Comparison of ENCODE assay signal across 20 cellular contexts in genomic region chr2:166881177-166881576, GRCh38. TPM values are rescaled to one million over a fixed set of nuclear protein-coding genes. Genes with fewer than 3 reads are reported as not detected.
DNase-seq lines count a peak whose midpoint lies in the region; ATAC-seq and TF ChIP-seq lines count a peak whose summit lies in the region.
"Had no signal": no experiment of that assay in that cellular context is flagged by ENCODE, and none has a peak within 500 bp of the region (broad histone marks: within the 10 kb centered on the region; RNA-seq: fewer than 3 reads in every experiment).

No MANE protein-coding gene starts in this region.

- H3K4me3 ChIP-seq in IMR-90 (ENCODE audit: insufficient read depth, low read depth, low read length) (no peak overlapping the region), astrocyte of the spinal cord (ENCODE audit: low read depth, low read length) (no peak overlapping the region), fibroblast of lung (replicated peaks in 1 of 4; ENCODE audit: control extremely low read depth in 1 of 4, insufficient read depth in 1 of 4, low read depth in 3 of 4, low read length in 4 of 4) (no peak overlapping the region), mesenchymal stem cell (ENCODE audit: insufficient read depth in 1 of 2, low read depth in 1 of 2, low read length in 2 of 2) (no peak overlapping the region)
- H3K4me3 ChIP-seq: GM23248, HAP-1 had no signal

- H3K27me3 ChIP-seq in IMR-90 (ENCODE audit: control insufficient read depth, insufficient read depth, low read length) (no peaks in the 10 kb centered on the region), fibroblast of lung (ENCODE audit: control insufficient read depth, insufficient read depth, low read length) (no peaks in the 10 kb centered on the region), mesenchymal stem cell (ENCODE audit: control insufficient read depth in 1 of 2, insufficient read depth in 1 of 2, low read length in 2 of 2) (no peaks in the 10 kb centered on the region)

- H2BK5ac ChIP-seq in IMR-90 (ENCODE audit: low read depth, low read length, poor library complexity, severe bottlenecking) (peak overlapping the region; percentile 92), mesenchymal stem cell (ENCODE audit: low read depth, low read length, poor library complexity, severe bottlenecking) (no peak overlapping the region)

- no peaks in the 10 kb centered on the region for H3K9me3 Mint-ChIP-seq in mesothelial cell of epicardium
- H3K9me3 Mint-ChIP-seq: CD4-positive, alpha-beta T cell had no signal

- H3K4me2 ChIP-seq in IMR-90 (ENCODE audit: low read depth, low read length) (peak overlapping the region; percentile 54; the same call in 1 of the 2 replicates), fibroblast of lung (ENCODE audit: extremely low read depth, insufficient read depth, low read length) (peak overlapping the region; percentile 8), mesenchymal stem cell (ENCODE audit: low read length, poor library complexity, severe bottlenecking) (no peak overlapping the region)

- H3K4me3 Mint-ChIP-seq in mesothelial cell of epicardium, result no peak overlapping the region
- H3K4me3 Mint-ChIP-seq: CD4-positive, alpha-beta T cell had no signal

- peak overlapping the region; percentile 51; the same call in 1 of the 2 replicates for H2BK120ac ChIP-seq in IMR-90 (ENCODE audit: low read depth, low read length)
- no peak overlapping the region for H2BK120ac ChIP-seq in mesenchymal stem cell (ENCODE audit: low read depth, low read length)

- TF ChIP-seq CTCF in IMR-90 (conservative IDR thresholded peaks at IDR 0.05; ENCODE audit: low read depth, low read length) (no peak), astrocyte of the spinal cord (IDR thresholded peaks at IDR 0.05; ENCODE audit: low read depth, low read length) (no peak), fibroblast of lung (conservative IDR thresholded peaks at IDR 0.05 in 1 of 2, IDR thresholded peaks at IDR 0.05 in 1 of 2; ENCODE audit: low read depth in 1 of 2, low read length in 2 of 2) (no peak), mesothelial cell of epicardium (IDR thresholded peaks at IDR 0.05; ENCODE audit: unreplicated experiment) (no peak)

- in situ Hi-C loops in IMR-90 (cut with MboI; ENCODE audit: low sequenced_read_pairs), result no loop called here
- in situ Hi-C loops in astrocyte of the spinal cord (cut with HindIII; ENCODE audit: low sequenced_read_pairs), result no loop called here

- H3K79me2 ChIP-seq in fibroblast of lung (ENCODE audit: control insufficient read depth, insufficient read depth, low read length), result no peaks in the 10 kb centered on the region

- no TSS peak for BruUV-seq in IMR-90 (replicated peaks; lab: Mats Ljungman, UMichigan)

- ATAC-seq in IMR-90 (ENCODE audit: low read depth) (peak; percentile 77), HG02970 (IDR thresholded peaks at IDR 0.05; ENCODE audit: low FRiP score, unreplicated experiment) (no peak)

- no peaks in the 10 kb centered on the region for H3K27me3 Mint-ChIP-seq in mesothelial cell of epicardium (ENCODE audit: low read depth)
- H3K27me3 Mint-ChIP-seq: CD4-positive, alpha-beta T cell had no signal

- dilution Hi-C loops in IMR-90 (cut with HindIII; ENCODE audit: low sequenced_read_pairs, unreplicated experiment), result no loop called here

- H2AK5ac ChIP-seq in IMR-90 (ENCODE audit: low read depth, low read length), result no peak overlapping the region
- no peak overlapping the region for H2AK5ac ChIP-seq in mesenchymal stem cell (ENCODE audit: low read length, severe bottlenecking)

- H3K4me1 Mint-ChIP-seq in mesothelial cell of epicardium, result peaks cover 2% of the 10 kb centered on the region

- POLR2A ChIA-PET in IMR-90 (lab: Charles Lee; ENCODE audit: unreplicated experiment), result no interaction called here

- TF ChIP-seq RAD21 in IMR-90 (IDR thresholded peaks at IDR 0.05; ENCODE audit: low read length), result no peak

- H3K27ac ChIP-seq in IMR-90 (ENCODE audit: insufficient read depth, low read length) (peak overlapping the region; percentile 73; the same call in 1 of the 2 replicates), fibroblast of lung (ENCODE audit: insufficient read depth, low read length) (no peak overlapping the region), mesenchymal stem cell (ENCODE audit: low read length, poor library complexity, severe bottlenecking) (no peak overlapping the region)
- H3K27ac ChIP-seq: C4-2B, GM23248 had no signal

- H3K9ac ChIP-seq in IMR-90 (ENCODE audit: low read depth, low read length), result no peak overlapping the region
- H3K9ac ChIP-seq in fibroblast of lung (ENCODE audit: insufficient read depth, low read length), result no peak overlapping the region
- no peak overlapping the region for H3K9ac ChIP-seq in mesenchymal stem cell (ENCODE audit: low read length)
- H3K9ac ChIP-seq: GM23248 had no signal

- no peaks in the 10 kb centered on the region; the same call in 1 of the 2 replicates for H3K4me1 ChIP-seq in IMR-90 (ENCODE audit: control insufficient read depth, insufficient read depth, low read length)
- no peaks in the 10 kb centered on the region for H3K4me1 ChIP-seq in fibroblast of lung (ENCODE audit: control insufficient read depth, extremely low read depth, insufficient read depth, low read length)
- H3K4me1 ChIP-seq in mesenchymal stem cell (ENCODE audit: control insufficient read depth, insufficient read depth, low read depth, low read length), result no peaks in the 10 kb centered on the region
- H3K4me1 ChIP-seq: Caco-2, HAP-1 had no signal

- H3K36me3 ChIP-seq in IMR-90 (ENCODE audit: control insufficient read depth, insufficient read depth, low read length) (no peaks in the 10 kb centered on the region), fibroblast of lung (ENCODE audit: control insufficient read depth, insufficient read depth, low read length) (no peaks in the 10 kb centered on the region), mesenchymal stem cell (ENCODE audit: control insufficient read depth in 1 of 2, insufficient read depth in 2 of 2, low read depth in 1 of 2, low read length in 2 of 2) (no peaks in the 10 kb centered on the region)
- H3K36me3 ChIP-seq: HAP-1 had no signal

- no peak overlapping the region for H3K27ac Mint-ChIP-seq in mesothelial cell of epicardium
- H3K27ac Mint-ChIP-seq: CD4-positive, alpha-beta T cell had no signal

- peak overlapping the region; percentile 29; the same call in 1 of the 2 replicates for H4K5ac ChIP-seq in IMR-90 (ENCODE audit: low read depth, low read length)

- H2BK20ac ChIP-seq in IMR-90 (ENCODE audit: low read depth, low read length), result 0 out of 2 replicates have a peak overlapping the region, but pooled peaks have one; percentile 39

- H3K23ac ChIP-seq in IMR-90 (ENCODE audit: low read depth, low read length) (0 out of 2 replicates have a peak overlapping the region, but pooled peaks have one; percentile 64), mesenchymal stem cell (ENCODE audit: low read length in 2 of 2) (no peak overlapping the region)

- TF ChIP-seq POLR2A in IMR-90 (IDR thresholded peaks at IDR 0.05; ENCODE audit: low read depth, low read length), result no peak

- H3K4ac ChIP-seq in IMR-90 (ENCODE audit: low read depth, low read length) (peak overlapping the region; percentile 41; the same call in 1 of the 2 replicates), mesenchymal stem cell (ENCODE audit: low read depth in 1 of 2, low read length in 2 of 2) (no peak overlapping the region)

- intact Hi-C loops in IMR-90 (cut with micrococcal nuclease), result no loop called here

- H3K18ac ChIP-seq in IMR-90 (ENCODE audit: low read depth, low read length), result peak overlapping the region; percentile 12; the same call in 1 of the 2 replicates
- H3K18ac ChIP-seq in mesenchymal stem cell (ENCODE audit: low read depth in 1 of 2, low read length in 2 of 2), result no peak overlapping the region

- CTCF ChIA-PET in IMR-90 (lab: Yijun Ruan, JAX), result interaction anchor here (0.5 to 1.1 kb wide), 3 partner anchors 14 to 342 kb away, joined by 3 to 5 read pairs (median 3); no protein-coding TSS in a partner anchor

- H3K14ac ChIP-seq in IMR-90 (replicated peaks; ENCODE audit: low read depth, low read length), result no peak overlapping the region
- no peak overlapping the region for H3K14ac ChIP-seq in mesenchymal stem cell (ENCODE audit: low read length in 2 of 2)

- H4K20me1 ChIP-seq in IMR-90 (ENCODE audit: insufficient read depth, low read length), result no peaks in the 10 kb centered on the region
- no peaks in the 10 kb centered on the region for H4K20me1 ChIP-seq in fibroblast of lung (ENCODE audit: control insufficient read depth, extremely low read depth, insufficient read depth, low read length)

- no peaks in the 10 kb centered on the region for H3K79me1 ChIP-seq in IMR-90 (ENCODE audit: low read depth in 1 of 2, low read length in 2 of 2)
- H3K79me1 ChIP-seq in mesenchymal stem cell (replicated peaks; ENCODE audit: low read length, poor library complexity, severe bottlenecking), result no peaks in the 10 kb centered on the region

- H3K9me3 ChIP-seq in IMR-90 (ENCODE audit: control insufficient read depth, insufficient read depth, low read length), result no peaks in the 10 kb centered on the region
- no peaks in the 10 kb centered on the region for H3K9me3 ChIP-seq in fibroblast of lung (ENCODE audit: control insufficient read depth, insufficient read depth, low read depth, low read length)
- H3K9me3 ChIP-seq in mesenchymal stem cell (ENCODE audit: control insufficient read depth, low read length), result no peaks in the 10 kb centered on the region
- H3K9me3 ChIP-seq: Caco-2, HAP-1 had no signal

- no peaks in the 10 kb centered on the region for H3K9me1 ChIP-seq in IMR-90 (ENCODE audit: insufficient read depth, low read length)

- H2BK12ac ChIP-seq in mesenchymal stem cell (ENCODE audit: low read length in 2 of 2), result no peak overlapping the region

- DNase-seq in IMR-90, result peak; percentile 76
- DNase-seq in astrocyte of the spinal cord (ENCODE audit: low read depth, low spot score), result peak; percentile 10
- DNase-seq in fibroblast of lung (ENCODE audit: low read depth in 2 of 2), result peak; percentile 28 to 42
- DNase-seq in mesenchymal stem cell, result peak; percentile 18
- no peak for DNase-seq in NCI-H2171 (lab: John Stamatoyannopoulos, UW)
- DNase-seq in mesothelial cell of epicardium (ENCODE audit: low spot score in 2 of 2, unreplicated experiment in 2 of 2), result no peak
- DNase-seq: AML-193; Caco-2; CD4-positive, alpha-beta T cell; DMS153; DMS79; GDM1; GM23248 had no signal

- H4K8ac ChIP-seq in IMR-90 (ENCODE audit: low read depth in 2 of 2, low read length in 2 of 2) (peak overlapping the region in 1 of 2 experiments; percentile 81; a peak in 2 of 4 replicates), mesenchymal stem cell (ENCODE audit: low read length) (no peak overlapping the region)

- H3K36me3 Mint-ChIP-seq in mesothelial cell of epicardium, result no peaks in the 10 kb centered on the region

- H2AK9ac ChIP-seq in IMR-90 (replicated peaks; ENCODE audit: low read depth, low read length, poor library complexity), result no peak overlapping the region

- H2BK15ac ChIP-seq in IMR-90 (ENCODE audit: low read depth, low read length), result no peak overlapping the region
- H2BK15ac ChIP-seq in mesenchymal stem cell (ENCODE audit: low read depth, poor library complexity, severe bottlenecking), result no peak overlapping the region

- WGBS in IMR-90 (ENCODE audit: extremely low coverage in 2 of 2, insufficient read length in 1 of 2), 2 experiments, result no CpG with 5 or more reads among the region's 1 CpG
- no CpG with 5 or more reads among the region's 1 CpG for WGBS in mesenchymal stem cell

- H3K56ac ChIP-seq in IMR-90 (ENCODE audit: extremely low read depth, insufficient read depth, low read length), result peak overlapping the region; percentile 46; the same call in 1 of the 2 replicates

- no peak overlapping the region for H2AFZ ChIP-seq in IMR-90 (replicated peaks; ENCODE audit: low read length, poor library complexity)
- H2AFZ ChIP-seq in fibroblast of lung (ENCODE audit: low read length), result no peak overlapping the region
- no peak overlapping the region for H2AFZ ChIP-seq in mesenchymal stem cell (ENCODE audit: low read depth, low read length)
- H2AFZ ChIP-seq: GM23248 had no signal

- H4K91ac ChIP-seq in IMR-90 (ENCODE audit: insufficient read depth, low read depth, low read length) (no peak overlapping the region), mesenchymal stem cell (ENCODE audit: low read length) (no peak overlapping the region)

RNA-seq across cellular contexts. Expression of gene XIRP2, which starts 7.1 kb away (rescaled TPM):
- 0.18 and 0.28 TPM in 2 replicates for total RNA-seq in IMR-90 (2012; rRNA removed)
- 0.01 and 0.05 TPM in 2 replicates for polyA plus RNA-seq in IMR-90 (2012; rRNA removed)
- polyA plus RNA-seq in IMR-90 (2012; cell fraction: cytosol; rRNA removed), result 0.02 TPM in 1 of 2 replicates, not detected in the other
- 0.08 TPM in 1 of 2 replicates, not detected in the other for polyA plus RNA-seq in IMR-90 (2012; cell fraction: nucleus; rRNA removed; ENCODE audit: low replicate concordance)
- 0.51 and 2.0 TPM in 2 replicates for total RNA-seq in fibroblast of lung
- polyA plus RNA-seq in fibroblast of lung, result 0.20 and 1.1 TPM in 2 replicates
- 0.18 and 0.87 TPM in 2 replicates for polyA plus RNA-seq in fibroblast of lung (2012)
- polyA minus RNA-seq in fibroblast of lung (ENCODE audit: low replicate concordance), result not detected in 2 replicates
- 0.03 TPM for polyA plus RNA-seq in mesenchymal stem cell (2013, experiment 1 of 2)
- 0.01 TPM for polyA plus RNA-seq in mesenchymal stem cell (2013, experiment 2 of 2)
- 0.07 TPM in 1 of 3 replicates, not detected in the others for total RNA-seq in mesothelial cell of epicardium
- total RNA-seq: Caco-2; CD4-positive, alpha-beta T cell; Daoy; GM23248; H4; HT-29 had no signal
- polyA plus RNA-seq: BJ, GM23248 had no signal

Comparison
In these comparisons a context has a peak if more than half of its experiments do, and no peak if none do; other contexts are left out.
1. DNase-seq: peak in IMR-90 (single experiment), astrocyte of the spinal cord (single experiment), fibroblast of lung (2 of 2) and mesenchymal stem cell (single experiment); none in NCI-H2171 (single experiment) and mesothelial cell of epicardium (0 of 2).